ENCODE assay signal across 1 cellular context in genomic region chr17:44230139-44230695, GRCh38.
TF ChIP-seq lines count a peak whose summit lies in the region.

No MANE protein-coding gene starts in this region.

TF ChIP-seq in GM23338, 12 proteins besides CTCF, POLR2A, EP300 and RAD21 (continued from another document):
- TF ChIP-seq ZNF462 (CRISPR knock-in tag; IDR thresholded peaks at IDR 0.05) (no peak), REST (IDR thresholded peaks at IDR 0.05; ENCODE audit: unreplicated experiment) (no peak), ETS1 (IDR thresholded peaks at IDR 0.05) (no peak), ZNF331 (CRISPR knock-in tag; IDR thresholded peaks at IDR 0.05; ENCODE audit: low read depth) (no peak), JUNB (IDR thresholded peaks at IDR 0.05; ENCODE audit: unreplicated experiment) (no peak), POLR2AphosphoS5 (IDR thresholded peaks at IDR 0.05; ENCODE audit: low read depth) (no peak), EZH2phosphoT487 (IDR thresholded peaks at IDR 0.05; ENCODE audit: unreplicated experiment) (no peak), CREB1 (CRISPR knock-in tag; IDR thresholded peaks at IDR 0.05; ENCODE audit: low read depth) (no peak), STAT1 (IDR thresholded peaks at IDR 0.05; ENCODE audit: unreplicated experiment) (no peak), ZNF114 (CRISPR knock-in tag; IDR thresholded peaks at IDR 0.05) (no peak), EZH2 (IDR thresholded peaks at IDR 0.05; ENCODE audit: low read depth, unreplicated experiment) (no peak)
